In the genomic region with DNA sequence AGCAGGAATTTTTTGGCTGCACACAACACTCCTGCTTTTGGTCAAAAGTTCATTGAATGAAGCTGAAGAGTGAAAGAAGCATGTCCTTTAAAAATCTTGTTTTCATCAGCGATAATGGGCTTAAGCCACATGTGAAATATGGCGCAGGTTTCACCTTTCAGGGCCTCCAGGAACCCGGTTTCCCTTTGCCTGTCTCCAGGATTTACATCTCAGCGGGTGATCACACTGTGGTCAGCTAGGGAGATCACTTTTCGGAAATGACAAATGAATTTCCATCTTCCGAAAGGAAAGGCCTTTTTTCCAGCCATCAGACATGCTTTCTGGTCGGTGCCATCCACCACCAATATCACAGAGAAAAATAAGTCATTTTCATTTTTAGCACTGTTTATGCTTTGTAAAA, we compare ENCODE assay signal across 21 cellular contexts.
"Had no signal": no experiment of that assay in that cellular context is flagged by ENCODE, and none has a peak within 500 bp of the region (broad histone marks: within the 10 kb centered on the region; RNA-seq: fewer than 3 reads in every experiment).

No MANE protein-coding gene starts in this region.

- H3K4me1 ChIP-seq: body of pancreas, esophagus muscularis mucosa, heart right ventricle, left lung, prostate gland, right atrium auricular region, suprapubic skin had no signal

- H3K4me3 ChIP-seq: body of pancreas, esophagus muscularis mucosa, heart right ventricle, left lung, prostate gland, right atrium auricular region, suprapubic skin had no signal

- DNase-seq: activated CD4-positive, alpha-beta memory T cell treated with anti-CD3 and anti-CD28 coated beads, Interleukin-2, amount 10 ng/mL, durations not matched to agents 7 days and 5 days; activated CD4-positive, alpha-beta T cell treated with anti-CD3 and anti-CD28 coated beads for 48 hours; activated CD4-positive, CD25-positive, alpha-beta regulatory T cell; activated naive CD4-positive, alpha-beta T cell; activated naive CD8-positive, alpha-beta T cell treated with anti-CD3 and anti-CD28 coated beads for 36 hours; activated T-cell treated with anti-CD3 and anti-CD28 coated beads, Interleukin-2, amount 50 U/mL, for 1 hour; amniotic stem cell; body of pancreas; heart right ventricle; left lung; mammary epithelial cell; stimulated activated CD4-positive, alpha-beta T cell treated with anti-CD3 and anti-CD28 coated beads, Interleukin-15, amount 100 ng/mL, for 24 hours; stimulated activated CD4-positive, alpha-beta T cell treated with anti-CD3 and anti-CD28 coated beads, Interleukin-4, amount 100 ng/mL, for 1 hour; stimulated activated naive CD8-positive, alpha-beta T cell treated with anti-CD3 and anti-CD28 coated beads, Interleukin-15, amount 100 ng/mL, for 72 hours; T-helper 1 cell; T-helper 9 cell; trophoblast cell had no signal

- H3K9me3 ChIP-seq: body of pancreas, esophagus muscularis mucosa, heart right ventricle, left lung, prostate gland, right atrium auricular region, suprapubic skin had no signal

- H3K27ac ChIP-seq: body of pancreas, esophagus muscularis mucosa, heart right ventricle, left lung, prostate gland, right atrium auricular region, suprapubic skin had no signal

- H3K36me3 ChIP-seq: esophagus muscularis mucosa, heart right ventricle, left lung, prostate gland, right atrium auricular region, suprapubic skin had no signal

- H3K27me3 ChIP-seq: body of pancreas, heart right ventricle, left lung, right atrium auricular region, suprapubic skin had no signal
